In genomic region chr6:27547157-27548075, GRCh38 we compare ENCODE assay signal across 1 cellular context.
TF ChIP-seq lines count a peak whose summit lies in the region.

No MANE protein-coding gene starts in this region.

TF ChIP-seq in GM12878, 131 proteins besides CTCF, POLR2A, EP300 and RAD21 (continued from another document):
- no peak for TF ChIP-seq RELA (IDR thresholded peaks at IDR 0.05; ENCODE audit: borderline replicate concordance, partially characterized antibody)
- TF ChIP-seq RUNX3 (IDR thresholded peaks at IDR 0.05; ENCODE audit: low read length): peak; percentile 46; the same call in 1 of the 2 replicates
- no peak for TF ChIP-seq TCF12 (IDR thresholded peaks at IDR 0.05; ENCODE audit: low read depth, low read length)
- no peak for TF ChIP-seq NBN (IDR thresholded peaks at IDR 0.05)
- peak; percentile 94 for TF ChIP-seq ZNF24 (IDR thresholded peaks at IDR 0.05)
- 0 out of 2 replicates have a peak, but pooled peaks have one; percentile 35 for TF ChIP-seq CBFB (IDR thresholded peaks at IDR 0.05; ENCODE audit: low read depth)
- TF ChIP-seq ATF2 (IDR thresholded peaks at IDR 0.05; ENCODE audit: low read length): 0 out of 2 replicates have a peak, but pooled peaks have one; percentile 32
- no peak for TF ChIP-seq CREM (IDR thresholded peaks at IDR 0.05; ENCODE audit: low read depth)
- no peak for TF ChIP-seq POU2F2 (IDR thresholded peaks at IDR 0.05; ENCODE audit: borderline replicate concordance, low read depth, low read length)
- no peak for TF ChIP-seq TBL1XR1 (IDR thresholded peaks at IDR 0.05; ENCODE audit: low read depth, low read length)
- no peak for TF ChIP-seq MAX (IDR thresholded peaks at IDR 0.05; ENCODE audit: low read depth, low read length)
- no peak for TF ChIP-seq HCFC1 (IDR thresholded peaks at IDR 0.05; ENCODE audit: low read length)
- 0 out of 2 replicates have a peak, but pooled peaks have one; percentile 32 for TF ChIP-seq PML (IDR thresholded peaks at IDR 0.05; ENCODE audit: low read length)
- TF ChIP-seq PBX3 (IDR thresholded peaks at IDR 0.05; ENCODE audit: insufficient replicate concordance, low read depth, low read length): no peak
- no peak for TF ChIP-seq SUPT20H (IDR thresholded peaks at IDR 0.05; ENCODE audit: borderline replicate concordance, control insufficient read depth, low read depth, low read length)
- no peak for TF ChIP-seq BMI1 (IDR thresholded peaks at IDR 0.05; ENCODE audit: borderline replicate concordance)
- no peak for TF ChIP-seq NR2C2 (IDR thresholded peaks at IDR 0.05; ENCODE audit: borderline replicate concordance, control insufficient read depth, insufficient read length, low read depth)
- TF ChIP-seq HDAC2 (IDR thresholded peaks at IDR 0.05): no peak
- no peak for TF ChIP-seq ZNF384 (IDR thresholded peaks at IDR 0.05; ENCODE audit: borderline replicate concordance, low read depth, low read length)
- TF ChIP-seq MTA2 (IDR thresholded peaks at IDR 0.05; ENCODE audit: low read depth): no peak
- TF ChIP-seq ZBTB4 (CRISPR knock-in tag; IDR thresholded peaks at IDR 0.05): no peak
- TF ChIP-seq SMAD1 (IDR thresholded peaks at IDR 0.05; ENCODE audit: low read depth, partially characterized antibody): no peak
- peak; percentile 85 for TF ChIP-seq SREBF2 (IDR thresholded peaks at IDR 0.05; ENCODE audit: low read length)
